Comparison of ENCODE assay signal across 4 cellular contexts in genomic region chr2:15951936-15952335, GRCh38. TPM values are rescaled to one million over a fixed set of nuclear protein-coding genes. Genes with fewer than 3 reads are reported as not detected.
"Had no signal": no experiment of that assay in that cellular context is flagged by ENCODE, and none has a peak within 500 bp of the region (broad histone marks: within the 10 kb centered on the region; RNA-seq: fewer than 3 reads in every experiment).

No MANE protein-coding gene starts in this region.

RNA-seq across cellular contexts. Expression of gene MYCN, which starts 11.6 kb away (rescaled TPM):
- polyA plus RNA-seq: HepG2, IgD-negative memory B cell, IMR-90, K562 had no signal
